ENCODE assay signal across 16 cellular contexts in genomic region chr4:150127757-150128156, GRCh38. TPM values are rescaled to one million over a fixed set of nuclear protein-coding genes. Genes with fewer than 3 reads are reported as not detected.
"Had no signal": no experiment of that assay in that cellular context is flagged by ENCODE, and none has a peak within 500 bp of the region (broad histone marks: within the 10 kb centered on the region; RNA-seq: fewer than 3 reads in every experiment).

No MANE protein-coding gene starts in this region.

- H3K27ac Mint-ChIP-seq: activated CD8-positive, alpha-beta T cell treated with anti-CD3 and anti-CD28 coated beads for 36 hours; naive thymus-derived CD4-positive, alpha-beta T cell; stimulated activated effector memory CD8-positive, alpha-beta T cell treated with anti-CD3 and anti-CD28 coated beads, Interleukin-12 subunit alpha, Interleukin-12 subunit beta, amount 100 ng/mL, for 72 hours had no signal

- H3K4me1 Mint-ChIP-seq: stimulated activated effector memory CD8-positive, alpha-beta T cell treated with anti-CD3 and anti-CD28 coated beads, Interleukin-12 subunit alpha, Interleukin-12 subunit beta, amount 100 ng/mL, for 72 hours had no signal

- H3K36me3 ChIP-seq: ascending aorta, cardiac muscle cell, transverse colon, WERI-Rb-1 had no signal

- H3K9me3 ChIP-seq: ascending aorta, transverse colon had no signal

- H3K9me3 Mint-ChIP-seq: activated CD8-positive, alpha-beta T cell treated with anti-CD3 and anti-CD28 coated beads for 36 hours; naive thymus-derived CD4-positive, alpha-beta T cell; stimulated activated effector memory CD8-positive, alpha-beta T cell treated with anti-CD3 and anti-CD28 coated beads, Interleukin-12 subunit alpha, Interleukin-12 subunit beta, amount 100 ng/mL, for 72 hours had no signal

- H3K36me3 Mint-ChIP-seq: stimulated activated effector memory CD8-positive, alpha-beta T cell treated with anti-CD3 and anti-CD28 coated beads, Interleukin-12 subunit alpha, Interleukin-12 subunit beta, amount 100 ng/mL, for 72 hours had no signal

- H3K27ac ChIP-seq: ascending aorta, cardiac muscle cell, foreskin keratinocyte, transverse colon, WERI-Rb-1 had no signal

- H3K27me3 ChIP-seq: ascending aorta, cardiac muscle cell, foreskin keratinocyte, transverse colon had no signal

- H3K4me3 ChIP-seq: ascending aorta, cardiac muscle cell, lung, smooth muscle cell, transverse colon had no signal

- DNase-seq: activated CD4-positive, alpha-beta T cell treated with anti-CD3 and anti-CD28 coated beads for 4 hours; activated CD8-positive, alpha-beta memory T cell treated with anti-CD3 and anti-CD28 coated beads, Interleukin-2, amount 50 U/mL, for 48 hours; activated CD8-positive, alpha-beta T cell treated with anti-CD3 and anti-CD28 coated beads for 36 hours; activated naive CD4-positive, alpha-beta T cell; cortex of kidney; effector memory CD4-positive, alpha-beta T cell; foreskin keratinocyte; left colon; naive thymus-derived CD4-positive, alpha-beta T cell; transverse colon; WERI-Rb-1 had no signal

- H3K4me3 Mint-ChIP-seq: activated CD8-positive, alpha-beta T cell treated with anti-CD3 and anti-CD28 coated beads for 36 hours; naive thymus-derived CD4-positive, alpha-beta T cell; stimulated activated effector memory CD8-positive, alpha-beta T cell treated with anti-CD3 and anti-CD28 coated beads, Interleukin-12 subunit alpha, Interleukin-12 subunit beta, amount 100 ng/mL, for 72 hours had no signal

- ATAC-seq: activated CD8-positive, alpha-beta T cell treated with anti-CD3 and anti-CD28 coated beads for 36 hours; left colon; naive thymus-derived CD4-positive, alpha-beta T cell had no signal

RNA-seq across cellular contexts. Expression of gene DCLK2, which starts 49.5 kb away (rescaled TPM):
- total RNA-seq: activated CD8-positive, alpha-beta T cell treated with anti-CD3 and anti-CD28 coated beads for 36 hours had no signal
- polyA plus RNA-seq: foreskin keratinocyte had no signal
